17 cellular contexts compared by ENCODE assay signal in the genomic region with DNA sequence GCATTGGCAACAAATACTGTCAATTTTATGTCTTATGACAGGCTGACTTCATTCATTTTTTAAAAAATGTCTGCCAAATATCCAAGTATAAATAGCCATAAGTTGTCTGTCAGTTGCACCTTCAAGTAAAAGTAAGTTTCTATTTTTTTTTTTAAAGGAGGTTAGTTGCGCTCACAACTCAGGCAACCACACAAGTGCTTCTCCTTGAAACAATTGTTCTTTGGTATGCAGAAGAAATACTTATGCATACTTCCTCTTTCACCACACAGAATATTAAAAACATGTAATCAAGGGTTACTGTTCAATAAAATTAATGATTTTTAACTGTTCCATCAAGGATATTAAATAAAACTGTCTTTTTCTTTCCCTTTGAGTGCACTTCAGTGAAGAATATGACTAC.
DNase-seq lines count a peak whose midpoint lies in the region; ATAC-seq, FAIRE-seq and TF ChIP-seq lines count a peak whose summit lies in the region.
"Had no signal": no experiment of that assay in that cellular context is flagged by ENCODE, and none has a peak within 500 bp of the region (broad histone marks: within the 10 kb centered on the region; RNA-seq: fewer than 3 reads in every experiment).

No MANE protein-coding gene starts in this region.

- in situ Hi-C loops in GM12878 (cut with MboI), result no loop called here

- SMC1A ChIA-PET in GM12878 (lab: Charles Lee; ENCODE audit: uncharacterized antibody, unreplicated experiment), result no interaction called here

- peaks cover 28% of the 10 kb centered on the region for H3K4me1 ChIP-seq in Karpas-422 (ENCODE audit: low read length)
- peaks cover 14% of the 10 kb centered on the region; the same call in 1 of the 2 replicates for H3K4me1 ChIP-seq in GM12878 (ENCODE audit: control insufficient read depth, insufficient read depth, low read length)

- WGBS in GM12878 (ENCODE audit: insufficient coverage, insufficient replicate concordance, low lambda C conversion rate, missing lambda C conversion rate), result 100% methylated on average over 1 of the region's 1 CpG

- H3K4me2 ChIP-seq in Karpas-422 (ENCODE audit: low read depth, low read length, poor library complexity, severe bottlenecking) (no peak overlapping the region), GM12878 (ENCODE audit: control insufficient read depth, insufficient read depth) (no peak overlapping the region)

- H3K27ac ChIP-seq in Karpas-422 (ENCODE audit: low read length) (peak overlapping the region; percentile 10; the same call in 1 of the 2 replicates), GM12878 (ENCODE audit: control insufficient read depth, insufficient read depth) (no peak overlapping the region)
- H3K27ac ChIP-seq: GM23248 had no signal

- no TSS peak for BruUV-seq in GM12878 (replicated peaks; lab: Mats Ljungman, UMichigan)

- DNase-seq in AG10803 (ENCODE audit: low read depth) (peak; percentile 13), Karpas-422 (no peak), NOMO-1 treated with dmso at 0.1 percent for 144 hours (lab: John Stamatoyannopoulos, UW; ENCODE audit: unreplicated experiment) (peak; percentile 31), GM12878 (ENCODE audit: low read depth, low spot score) (no peak), H54 (ENCODE audit: insufficient read length, low spot score) (no peak), NCI-H446 treated with DMSO at 0.1 percent for 48 hours (lab: John Stamatoyannopoulos, UW) (no peak), SW480 (ENCODE audit: low spot score) (no peak), GM10248 (ENCODE audit: extremely low spot score) (no peak)
- DNase-seq: 8988T; C1 segment of cervical spinal cord; CD4-positive, alpha-beta memory T cell; DMS153; DMS79 treated with DMSO at 0.1 percent for 48 hours; GDM1; GM23248; H9 had no signal

- TF ChIP-seq RAD21 in GM12878 (IDR thresholded peaks at IDR 0.05; ENCODE audit: insufficient read depth, low read depth, low read length), result no peak

- H3K79me2 ChIP-seq in Karpas-422 (ENCODE audit: low read length), result no peaks in the 10 kb centered on the region
- no peaks in the 10 kb centered on the region for H3K79me2 ChIP-seq in GM12878 (ENCODE audit: control insufficient read depth, insufficient read depth, low read length)

- FAIRE-seq in GM12878 (lab: Jason Lieb, UNC) (no peak), H54 (lab: Jason Lieb, UNC) (no peak)
- FAIRE-seq: D721Med had no signal

- peaks cover 10% of the 10 kb centered on the region for H3K9me3 ChIP-seq in Karpas-422 (ENCODE audit: low read length)
- no peaks in the 10 kb centered on the region; the same call in none of the 3 replicates for H3K9me3 ChIP-seq in GM12878 (replicated peaks; ENCODE audit: control insufficient read depth, insufficient read depth, low read length)

- POLR2A ChIA-PET in GM12878 (lab: Charles Lee) (no interaction called here), GM10248 (lab: Yijun Ruan, JAX) (no interaction called here)

- no peak overlapping the region for H3K9ac ChIP-seq in Karpas-422 (ENCODE audit: low read length)
- H3K9ac ChIP-seq in GM12878 (ENCODE audit: control insufficient read depth, insufficient read depth, low read length), result no peak overlapping the region
- H3K9ac ChIP-seq: GM23248 had no signal

- H3K9me2 ChIP-seq in Karpas-422 (replicated peaks; ENCODE audit: insufficient read depth, low read length), result no peaks in the 10 kb centered on the region

- H3K36me3 ChIP-seq in Karpas-422 (ENCODE audit: insufficient read depth, low read length), result no peaks in the 10 kb centered on the region
- no peaks in the 10 kb centered on the region for H3K36me3 ChIP-seq in GM12878 (ENCODE audit: control insufficient read depth in 2 of 2, insufficient read depth in 2 of 2, low read length in 1 of 2)

- RAD21 ChIA-PET in GM12878 (lab: Charles Lee; ENCODE audit: unreplicated experiment), result no interaction called here

- H3K27me3 ChIP-seq in Karpas-422 (ENCODE audit: low read length) (no peaks in the 10 kb centered on the region), GM12878 (replicated peaks in 1 of 2; ENCODE audit: control insufficient read depth in 2 of 2, insufficient read depth in 2 of 2, low read length in 1 of 2) (no peaks in the 10 kb centered on the region)

- TF ChIP-seq CTCF in AG10803 (conservative IDR thresholded peaks at IDR 0.05; ENCODE audit: low read length), result no peak
- TF ChIP-seq CTCF in GM12878 (IDR thresholded peaks at IDR 0.05 in 2 of 3, conservative IDR thresholded peaks at IDR 0.05 in 1 of 3; ENCODE audit: control insufficient read depth in 2 of 3, extremely low read depth in 1 of 3, insufficient read depth in 1 of 3, low read depth in 3 of 3, low read length in 3 of 3), result no peak
- no peak for TF ChIP-seq CTCF in GM10248 (IDR thresholded peaks at IDR 0.05; ENCODE audit: control extremely low read depth, extremely low read depth, low read depth, missing control alignments)

- H2AFZ ChIP-seq in Karpas-422 (ENCODE audit: low read length) (0 out of 2 replicates have a peak overlapping the region, but pooled peaks have one; percentile 41), GM12878 (ENCODE audit: control insufficient read depth, low read depth, low read length) (no peak overlapping the region)
- H2AFZ ChIP-seq: GM23248 had no signal

- peak; percentile 37; the same call in 1 of the 3 replicates for ATAC-seq in GM12878

- H3K4me3 ChIP-seq in AG10803 (ENCODE audit: low read length) (no peak overlapping the region), Karpas-422 (ENCODE audit: low read length) (no peak overlapping the region), GM12878 (no peak overlapping the region)
- H3K4me3 ChIP-seq: GM23248 had no signal

- intact Hi-C loops in GM12878 (cut with micrococcal nuclease; ENCODE audit: unreplicated experiment), result no loop called here

- no peak for TF ChIP-seq EP300 in GM12878 (IDR thresholded peaks at IDR 0.05; ENCODE audit: borderline replicate concordance in 1 of 2, control insufficient read depth in 1 of 2, low read depth in 2 of 2, low read length in 2 of 2)

- CTCF ChIA-PET in GM12878 (lab: Yijun Ruan, JAX), result no interaction called here
- CTCF ChIA-PET in GM10248 (lab: Yijun Ruan, JAX), result no interaction called here

- no peaks in the 10 kb centered on the region for H4K20me1 ChIP-seq in Karpas-422 (ENCODE audit: insufficient read depth, low read depth, low read length)
- no peaks in the 10 kb centered on the region for H4K20me1 ChIP-seq in GM12878 (ENCODE audit: control insufficient read depth, insufficient read depth)

- TF ChIP-seq POLR2A in GM12878 (IDR thresholded peaks at IDR 0.05; ENCODE audit: low read depth, low read length) (no peak), H54 (IDR thresholded peaks at IDR 0.05; ENCODE audit: low read depth, low read length) (no peak)

TF ChIP-seq in GM12878, 131 proteins besides CTCF, POLR2A, EP300 and RAD21:
- TF ChIP-seq JUNB (IDR thresholded peaks at IDR 0.05), result no peak
- TF ChIP-seq ZNF384 (IDR thresholded peaks at IDR 0.05; ENCODE audit: borderline replicate concordance, low read depth, low read length), result peak; percentile 62; the same call in 1 of the 2 replicates

Comparison
In these comparisons a context has a peak if more than half of its experiments do, and no peak if none do; other contexts are left out.
1. DNase-seq: peak in AG10803 (single experiment) and NOMO-1 treated with dmso at 0.1 percent for 144 hours (single experiment); none in Karpas-422 (single experiment), GM12878 (single experiment), H54 (single experiment), NCI-H446 treated with DMSO at 0.1 percent for 48 hours (single experiment), SW480 (single experiment) and GM10248 (single experiment).